11 cellular contexts compared by ENCODE assay signal in the genomic region with DNA sequence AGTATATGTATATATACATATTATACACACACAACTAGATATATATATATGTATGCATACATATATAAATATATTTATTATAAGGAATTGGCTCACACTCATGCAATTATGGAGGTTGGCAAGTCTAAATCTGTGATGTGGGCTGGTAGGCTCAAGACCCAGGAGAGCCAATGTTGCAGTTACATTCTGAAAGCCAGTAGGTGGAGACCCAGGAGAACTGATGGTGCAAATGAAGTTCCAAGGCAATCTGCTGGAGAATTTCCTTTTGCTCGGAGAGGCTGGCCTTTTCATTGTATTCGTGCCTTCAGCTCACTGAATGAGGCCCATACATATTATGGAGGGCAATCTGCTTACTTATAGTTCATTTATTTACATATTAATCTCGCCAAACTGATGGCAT. TPM values are rescaled to one million over a fixed set of nuclear protein-coding genes. Genes with fewer than 3 reads are reported as not detected.
A peak's percentile ranks its signal among the peaks of the same experiment; 100 is the strongest.
DNase-seq lines count a peak whose midpoint lies in the region; ATAC-seq, FAIRE-seq and TF ChIP-seq lines count a peak whose summit lies in the region.
"Had no signal": no experiment of that assay in that cellular context is flagged by ENCODE, and none has a peak within 500 bp of the region (broad histone marks: within the 10 kb centered on the region; RNA-seq: fewer than 3 reads in every experiment).

No MANE protein-coding gene starts in this region.

- H3K36me3 ChIP-seq in GM23248 (ENCODE audit: low read depth) (no peaks in the 10 kb centered on the region), keratinocyte (ENCODE audit: control insufficient read depth in 2 of 2, extremely low read depth in 1 of 2, insufficient read depth in 2 of 2, low read length in 2 of 2) (no peaks in the 10 kb centered on the region), uterus (no peaks in the 10 kb centered on the region)
- H3K36me3 ChIP-seq: right atrium auricular region had no signal

- peaks cover 46% of the 10 kb centered on the region for H3K27me3 Mint-ChIP-seq in activated T-cell treated with anti-CD3 and anti-CD28 coated beads, Interleukin-2, amount 50 U/mL, for 24 hours

- H3K36me3 Mint-ChIP-seq in activated T-cell treated with anti-CD3 and anti-CD28 coated beads, Interleukin-2, amount 50 U/mL, for 24 hours (ENCODE audit: low read depth): no peaks in the 10 kb centered on the region

- no peaks in the 10 kb centered on the region for H3K4me1 Mint-ChIP-seq in activated T-cell treated with anti-CD3 and anti-CD28 coated beads, Interleukin-2, amount 50 U/mL, for 24 hours (ENCODE audit: low read depth)

- no peaks in the 10 kb centered on the region for H3K9me2 ChIP-seq in GM23248 (ENCODE audit: insufficient read depth)

- H3F3A ChIP-seq in GM23248 (ENCODE audit: insufficient read depth): no peaks in the 10 kb centered on the region

- H3K27ac ChIP-seq in C4-2B (no peak overlapping the region), GM23248 (no peak overlapping the region), keratinocyte (ENCODE audit: control insufficient read depth, insufficient read depth, low read length) (no peak overlapping the region), uterus (no peak overlapping the region)
- H3K27ac ChIP-seq: right atrium auricular region had no signal

- dilution Hi-C loops in keratinocyte (cut with MboI; ENCODE audit: extremely low pct_ligation_motif_present, low sequenced_read_pairs): no loop called here

- TF ChIP-seq CTCF in C4-2B (conservative IDR thresholded peaks at IDR 0.05): peak; percentile 34
- TF ChIP-seq CTCF in keratinocyte (optimal IDR thresholded peaks at IDR 0.05 in 1 of 3, IDR thresholded peaks at IDR 0.05 in 1 of 3, conservative IDR thresholded peaks at IDR 0.05 in 1 of 3; ENCODE audit: extremely low read depth in 1 of 3, insufficient read depth in 2 of 3, low read length in 3 of 3): peak; percentile 20 to 83 (median 50)
- TF ChIP-seq CTCF in uterus (IDR thresholded peaks at IDR 0.05): no peak

- H3K9me1 ChIP-seq in keratinocyte (ENCODE audit: control insufficient read depth, extremely low read depth, insufficient read depth, low read length): no peaks in the 10 kb centered on the region

- H3K27me3 ChIP-seq in GM23248 (replicated peaks; ENCODE audit: insufficient read depth): no peaks in the 10 kb centered on the region
- no peaks in the 10 kb centered on the region for H3K27me3 ChIP-seq in keratinocyte (ENCODE audit: control insufficient read depth, extremely low read depth, insufficient read depth, low read length)
- H3K27me3 ChIP-seq in uterus: no peaks in the 10 kb centered on the region
- H3K27me3 ChIP-seq: right atrium auricular region had no signal

- H3K4me1 ChIP-seq in GM23248 (ENCODE audit: insufficient read depth): no peaks in the 10 kb centered on the region
- peaks cover under 1% of the 10 kb centered on the region for H3K4me1 ChIP-seq in keratinocyte (ENCODE audit: control insufficient read depth, extremely low read depth, insufficient read depth, low read length)
- no peaks in the 10 kb centered on the region for H3K4me1 ChIP-seq in uterus
- H3K4me1 ChIP-seq: right atrium auricular region had no signal

- H3K9me3 Mint-ChIP-seq in activated T-cell treated with anti-CD3 and anti-CD28 coated beads, Interleukin-2, amount 50 U/mL, for 24 hours: no peaks in the 10 kb centered on the region

- intact Hi-C loops in uterus (cut with DNase I; ENCODE audit: low total_unique reads): no loop called here

- peak; percentile 76 for FAIRE-seq in keratinocyte (lab: Jason Lieb, UNC)

- ATAC-seq in SK-N-SH treated with all-trans-retinoic acid at 6 μM for 48 hours: peak; percentile 49; the same call in 2 of the 3 replicates
- no peak for ATAC-seq in HG03139 (IDR thresholded peaks at IDR 0.05; ENCODE audit: unreplicated experiment)

- WGBS in GM23248 (ENCODE audit: low coverage in 1 of 2, low lambda C conversion rate in 2 of 2, missing lambda C conversion rate in 2 of 2), 2 experiments: 17 to 30% methylated on average over 3 of the region's 3 CpGs

- H3K4me3 ChIP-seq in GM23248 (no peak overlapping the region), keratinocyte (ENCODE audit: control insufficient read depth in 2 of 3, extremely low read depth in 1 of 3, insufficient read depth in 2 of 3, low read depth in 1 of 3, low read length in 3 of 3) (no peak overlapping the region), uterus (no peak overlapping the region)
- H3K4me3 ChIP-seq: right atrium auricular region had no signal

- H2AFZ ChIP-seq in GM23248 (no peak overlapping the region), keratinocyte (ENCODE audit: control insufficient read depth, low read length) (peak overlapping the region; percentile 57)

- in situ Hi-C loops in GM23248 (cut with MboI): no loop called here

- TF ChIP-seq POLR2A in uterus (IDR thresholded peaks at IDR 0.05): no peak

- H3K79me2 ChIP-seq in GM23248 (ENCODE audit: insufficient read depth) (no peaks in the 10 kb centered on the region), keratinocyte (ENCODE audit: control insufficient read depth, insufficient read depth, low read length) (no peaks in the 10 kb centered on the region)

- no peak overlapping the region for H3K4me2 ChIP-seq in GM23248 (ENCODE audit: unreplicated experiment)
- H3K4me2 ChIP-seq in keratinocyte (ENCODE audit: control insufficient read depth, extremely low read depth, insufficient read depth, low read depth, low read length): no peak overlapping the region

- H3K9me3 ChIP-seq in GM23248 (ENCODE audit: low read depth): no peaks in the 10 kb centered on the region
- H3K9me3 ChIP-seq in keratinocyte (ENCODE audit: control insufficient read depth, low read depth, low read length): no peaks in the 10 kb centered on the region
- no peaks in the 10 kb centered on the region for H3K9me3 ChIP-seq in uterus
- H3K9me3 ChIP-seq: right atrium auricular region had no signal

- H4K20me1 ChIP-seq in GM23248 (ENCODE audit: insufficient read depth) (no peaks in the 10 kb centered on the region), keratinocyte (ENCODE audit: control insufficient read depth, extremely low read depth, insufficient read depth, low read length) (no peaks in the 10 kb centered on the region)

- H3K9ac ChIP-seq in GM23248: no peak overlapping the region
- H3K9ac ChIP-seq in keratinocyte (ENCODE audit: control insufficient read depth, extremely low read depth, insufficient read depth, low read length): no peak overlapping the region

- no peak overlapping the region for H3K27ac Mint-ChIP-seq in activated T-cell treated with anti-CD3 and anti-CD28 coated beads, Interleukin-2, amount 50 U/mL, for 24 hours

- no peak overlapping the region for H3K4me3 Mint-ChIP-seq in activated T-cell treated with anti-CD3 and anti-CD28 coated beads, Interleukin-2, amount 50 U/mL, for 24 hours

- peak; percentile 20 for DNase-seq in GM23248
- DNase-seq in keratinocyte (ENCODE audit: low read depth, low spot score): no peak
- DNase-seq in activated CD4-positive, alpha-beta T cell treated with anti-CD3 and anti-CD28 coated beads for 48 hours: no peak
- DNase-seq in activated T-cell treated with anti-CD3 and anti-CD28 coated beads, Interleukin-2, amount 50 U/mL, for 24 hours: no peak
- DNase-seq in uterus: no peak
- DNase-seq: activated CD8-positive, alpha-beta memory T cell treated with anti-CD3 and anti-CD28 coated beads, Interleukin-2, amount 50 U/mL, for 4 hours; stimulated activated CD8-positive, alpha-beta memory T cell treated with anti-CD3 and anti-CD28 coated beads, Interleukin-4, amount 100 ng/mL, for 48 hours had no signal

RNA-seq across cellular contexts. Expression of gene IVL, which starts 9.4 kb away (rescaled TPM):
- total RNA-seq in GM23248 (2014; rRNA removed; shearing (Covaris generic)): 0.76 and 1.1 TPM in 2 replicates
- polyA plus RNA-seq in GM23248 (2016; fragmentation: Nextera tagmentation; extraction: Ambion mirVana) (0.68 and 1.2 TPM in 2 replicates), keratinocyte (61.1 to 231 TPM (median 89.2 TPM) in 3 replicates)
- polyA plus RNA-seq in keratinocyte (2011; ENCODE audit: low read depth): 859 TPM
- 80.8 and 93.6 TPM in 2 replicates for polyA plus RNA-seq in keratinocyte (2011; cell fraction: cytosol; rRNA removed)
- polyA plus RNA-seq in keratinocyte (2011; cell fraction: nucleus; rRNA removed): 168 and 195 TPM in 2 replicates
- polyA plus RNA-seq in keratinocyte (2012; ENCODE audit: low replicate concordance): 60.7 and 434 TPM in 2 replicates
- 29.0 to 64.7 TPM (median 34.8 TPM) in 3 replicates for polyA minus RNA-seq in keratinocyte
- 53.3 TPM for polyA minus RNA-seq in keratinocyte (2011; cell fraction: cytosol; rRNA and poly(A)+ RNA removed)
- polyA minus RNA-seq in keratinocyte (2011; cell fraction: nucleus; rRNA and poly(A)+ RNA removed): 47.8 and 54.5 TPM in 2 replicates
- total RNA-seq in uterus: not detected
- total RNA-seq: right atrium auricular region had no signal

RNA-seq across cellular contexts. Expression of gene SPRR5, which starts 29.2 kb away (rescaled TPM):
- total RNA-seq in GM23248 (2014; rRNA removed; shearing (Covaris generic)): not detected in 2 replicates
- polyA plus RNA-seq in GM23248 (2016; fragmentation: Nextera tagmentation; extraction: Ambion mirVana) (not detected in 2 replicates), keratinocyte (0.12 to 0.35 TPM (median 0.30 TPM) in 3 replicates)
- polyA plus RNA-seq in keratinocyte (2011; ENCODE audit: low read depth): 10.2 TPM
- polyA plus RNA-seq in keratinocyte (2011; cell fraction: cytosol; rRNA removed): 0.13 TPM in 1 of 2 replicates, not detected in the other
- 0.53 and 1.7 TPM in 2 replicates for polyA plus RNA-seq in keratinocyte (2011; cell fraction: nucleus; rRNA removed)
- 1.2 and 34.0 TPM in 2 replicates for polyA plus RNA-seq in keratinocyte (2012; ENCODE audit: low replicate concordance)
- polyA minus RNA-seq in keratinocyte: not detected in 3 replicates
- not detected for polyA minus RNA-seq in keratinocyte (2011; cell fraction: cytosol; rRNA and poly(A)+ RNA removed)
- not detected in 2 replicates for polyA minus RNA-seq in keratinocyte (2011; cell fraction: nucleus; rRNA and poly(A)+ RNA removed)
- total RNA-seq in uterus: not detected
- total RNA-seq: right atrium auricular region had no signal

RNA-seq across cellular contexts. Expression of gene SMCP, which starts 39.7 kb away (rescaled TPM):
- not detected in 2 replicates for total RNA-seq in GM23248 (2014; rRNA removed; shearing (Covaris generic))
- polyA plus RNA-seq in GM23248 (2016; fragmentation: Nextera tagmentation; extraction: Ambion mirVana) (not detected in 2 replicates), keratinocyte (0.08 to 0.53 TPM in 2 of 3 replicates, not detected in the other)
- not detected for polyA plus RNA-seq in keratinocyte (2011; ENCODE audit: low read depth)
- 0.39 TPM in 1 of 2 replicates, not detected in the other for polyA plus RNA-seq in keratinocyte (2011; cell fraction: cytosol; rRNA removed)
- not detected in 2 replicates for polyA plus RNA-seq in keratinocyte (2011; cell fraction: nucleus; rRNA removed)
- polyA plus RNA-seq in keratinocyte (2012; ENCODE audit: low replicate concordance): not detected in 2 replicates
- not detected in 3 replicates for polyA minus RNA-seq in keratinocyte
- polyA minus RNA-seq in keratinocyte (2011; cell fraction: cytosol; rRNA and poly(A)+ RNA removed): not detected
- not detected in 2 replicates for polyA minus RNA-seq in keratinocyte (2011; cell fraction: nucleus; rRNA and poly(A)+ RNA removed)
- total RNA-seq in uterus: not detected
- total RNA-seq: right atrium auricular region had no signal

RNA-seq across cellular contexts. Expression of gene SPRR4, which starts 52.7 kb away (rescaled TPM):
- not detected in 2 replicates for total RNA-seq in GM23248 (2014; rRNA removed; shearing (Covaris generic))
- polyA plus RNA-seq in GM23248 (2016; fragmentation: Nextera tagmentation; extraction: Ambion mirVana): not detected in 2 replicates
- polyA plus RNA-seq in keratinocyte: 1.7 to 4.8 TPM (median 1.9 TPM) in 3 replicates
- 4.1 TPM for polyA plus RNA-seq in keratinocyte (2011; ENCODE audit: low read depth)
- 1.9 and 6.8 TPM in 2 replicates for polyA plus RNA-seq in keratinocyte (2011; cell fraction: cytosol; rRNA removed)
- polyA plus RNA-seq in keratinocyte (2011; cell fraction: nucleus; rRNA removed): 3.0 and 3.1 TPM in 2 replicates
- 2.0 and 55.7 TPM in 2 replicates for polyA plus RNA-seq in keratinocyte (2012; ENCODE audit: low replicate concordance)
- 1.1 to 6.2 TPM (median 1.4 TPM) in 3 replicates for polyA minus RNA-seq in keratinocyte
- polyA minus RNA-seq in keratinocyte (2011; cell fraction: cytosol; rRNA and poly(A)+ RNA removed): not detected
- 0.95 TPM in 1 of 2 replicates, not detected in the other for polyA minus RNA-seq in keratinocyte (2011; cell fraction: nucleus; rRNA and poly(A)+ RNA removed)
- total RNA-seq in uterus: not detected
- total RNA-seq: right atrium auricular region had no signal

RNA-seq across cellular contexts. Expression of gene LCE7A, which starts 58.0 kb away (rescaled TPM):
- total RNA-seq in GM23248 (2014; rRNA removed; shearing (Covaris generic)): not detected in 2 replicates
- not detected in 2 replicates for polyA plus RNA-seq in GM23248 (2016; fragmentation: Nextera tagmentation; extraction: Ambion mirVana)
- polyA plus RNA-seq in keratinocyte: not detected in 3 replicates
- not detected for polyA plus RNA-seq in keratinocyte (2011; ENCODE audit: low read depth)
- not detected in 2 replicates for polyA plus RNA-seq in keratinocyte (2011; cell fraction: cytosol; rRNA removed)
- not detected in 2 replicates for polyA plus RNA-seq in keratinocyte (2011; cell fraction: nucleus; rRNA removed)
- polyA plus RNA-seq in keratinocyte (2012; ENCODE audit: low replicate concordance): not detected in 2 replicates
- polyA minus RNA-seq in keratinocyte: not detected in 3 replicates
- not detected for polyA minus RNA-seq in keratinocyte (2011; cell fraction: cytosol; rRNA and poly(A)+ RNA removed)
- polyA minus RNA-seq in keratinocyte (2011; cell fraction: nucleus; rRNA and poly(A)+ RNA removed): not detected in 2 replicates
- not detected for total RNA-seq in uterus
- total RNA-seq: right atrium auricular region had no signal

Comparison
In these comparisons a context has a peak if more than half of its experiments do, and no peak if none do; other contexts are left out.
1. CTCF ChIP-seq: peak in C4-2B (single experiment) and keratinocyte (3 of 3); none in uterus (0 of 4).